In genomic region chr1:46183119-46183842, GRCh38 we compare ENCODE assay signal across 9 cellular contexts. TPM values are rescaled to one million over a fixed set of nuclear protein-coding genes. Genes with fewer than 3 reads are reported as not detected.
DNase-seq lines count a peak whose midpoint lies in the region; ATAC-seq and TF ChIP-seq lines count a peak whose summit lies in the region.
"Had no signal": no experiment of that assay in that cellular context is flagged by ENCODE, and none has a peak within 500 bp of the region (broad histone marks: within the 10 kb centered on the region; RNA-seq: fewer than 3 reads in every experiment).

No MANE protein-coding gene starts in this region.

- H3K4me3 ChIP-seq in tibial nerve, result no peak overlapping the region
- no peak overlapping the region for H3K4me3 ChIP-seq in CD8-positive, alpha-beta T cell (ENCODE audit: low read depth, low read length)

- no peak overlapping the region for H3K4me3 Mint-ChIP-seq in brain
- H3K4me3 Mint-ChIP-seq in CD8-positive, alpha-beta T cell, result no peak overlapping the region
- H3K4me3 Mint-ChIP-seq: activated naive CD8-positive, alpha-beta T cell had no signal

- WGBS in tibial nerve, 2 donors, result 34 to 44% methylated on average over 5 to 7 of the region's 7 CpGs

- peaks cover 0 to 16% (median 6%) of the 10 kb centered on the region in 3 donors for H3K36me3 ChIP-seq in tibial nerve
- no peaks in the 10 kb centered on the region for H3K36me3 ChIP-seq in CD8-positive, alpha-beta T cell (ENCODE audit: insufficient read depth, low read length)

- TF ChIP-seq POLR2A in tibial nerve (IDR thresholded peaks at IDR 0.05), result no peak

- POLR2A ChIA-PET in CD8-positive, alpha-beta T cell (lab: Charles Lee), result interaction anchor here (0.6 kb wide), 1 partner anchor 189 kb away, joined by 3 read pairs; no protein-coding TSS in a partner anchor

- peak overlapping the region in 3 of 4 donors; percentile 65 to 70 (median 70) for H3K27ac ChIP-seq in tibial nerve
- H3K27ac ChIP-seq in CD8-positive, alpha-beta T cell (ENCODE audit: low read depth, low read length), result no peak overlapping the region

- peaks cover 21% of the 10 kb centered on the region for H3K4me1 Mint-ChIP-seq in brain
- peaks cover 15% of the 10 kb centered on the region for H3K4me1 Mint-ChIP-seq in CD8-positive, alpha-beta T cell (ENCODE audit: low read depth)

- CTCF ChIA-PET in CD8-positive, alpha-beta T cell (lab: Charles Lee), result interaction anchor here (10.9 kb wide), 1 partner anchor 146 kb away, joined by 207 read pairs; no protein-coding TSS in a partner anchor

- TF ChIP-seq EP300 in tibial nerve (IDR thresholded peaks at IDR 0.05), result peak in 1 of 2 donors; percentile 9

- peak overlapping the region in 4 of 5 experiments; percentile 22 to 85 (median 64) for H3K27ac Mint-ChIP-seq in brain
- H3K27ac Mint-ChIP-seq in CD8-positive, alpha-beta T cell, result no peak overlapping the region

- DNase-seq in AG20443 (ENCODE audit: low spot score) (peak; percentile 89), NCI-H1105 (lab: John Stamatoyannopoulos, UW) (peak; percentile 93), kidney glomerular epithelial cell (lab: John Stamatoyannopoulos, UW) (peak; percentile 98), tibial nerve (ENCODE audit: low spot score in 2 of 2) (no peak), NCI-H1048 (lab: John Stamatoyannopoulos, UW) (no peak)
- no peak for DNase-seq in CD8-positive, alpha-beta T cell

- intact Hi-C loops in CD8-positive, alpha-beta T cell (cut with DNase I, micrococcal nuclease), result no loop called here

- no peaks in the 10 kb centered on the region for H3K36me3 Mint-ChIP-seq in brain
- peaks cover 13% of the 10 kb centered on the region for H3K36me3 Mint-ChIP-seq in CD8-positive, alpha-beta T cell

- no peaks in the 10 kb centered on the region for H3K9me3 Mint-ChIP-seq in brain
- no peaks in the 10 kb centered on the region for H3K9me3 Mint-ChIP-seq in CD8-positive, alpha-beta T cell

- H3K27me3 ChIP-seq in tibial nerve, result no peaks in the 10 kb centered on the region
- no peaks in the 10 kb centered on the region for H3K27me3 ChIP-seq in CD8-positive, alpha-beta T cell (ENCODE audit: insufficient read depth, low read length)

- TF ChIP-seq CTCF in brain (conservative IDR thresholded peaks at IDR 0.05), result no peak
- no peak for TF ChIP-seq CTCF in tibial nerve (IDR thresholded peaks at IDR 0.05)
- TF ChIP-seq CTCF in CD8-positive, alpha-beta T cell (IDR thresholded peaks at IDR 0.05), result no peak

- ATAC-seq in HG03097 (IDR thresholded peaks at IDR 0.05; ENCODE audit: low FRiP score, unreplicated experiment), result no peak
- no peak for ATAC-seq in CD8-positive, alpha-beta T cell

- H3K9me3 ChIP-seq in tibial nerve, result no peaks in the 10 kb centered on the region
- H3K9me3 ChIP-seq in CD8-positive, alpha-beta T cell (ENCODE audit: low read length), result no peaks in the 10 kb centered on the region

- peaks cover 0 to 32% (median 5%) of the 10 kb centered on the region in 4 donors for H3K4me1 ChIP-seq in tibial nerve
- H3K4me1 ChIP-seq in CD8-positive, alpha-beta T cell (ENCODE audit: insufficient read depth, low read length), result peaks cover 10% of the 10 kb centered on the region

- H3K27me3 Mint-ChIP-seq in brain, result no peaks in the 10 kb centered on the region
- H3K27me3 Mint-ChIP-seq in CD8-positive, alpha-beta T cell (ENCODE audit: low read depth), result no peaks in the 10 kb centered on the region
- H3K27me3 Mint-ChIP-seq: activated naive CD8-positive, alpha-beta T cell had no signal

RNA-seq across cellular contexts. Expression of gene P3R3URF, which starts 7.0 kb away (rescaled TPM):
- not detected for polyA plus RNA-seq in brain (ENCODE audit: insufficient read depth, low read depth, low replicate concordance)
- total RNA-seq in tibial nerve, result not detected
- not detected for total RNA-seq in CD8-positive, alpha-beta T cell

RNA-seq across cellular contexts. Expression of gene TSPAN1, which starts 8.4 kb away (rescaled TPM):
- polyA plus RNA-seq in brain (ENCODE audit: insufficient read depth, low read depth, low replicate concordance), result 9.4 TPM
- 1 to 10 TPM; 3.0 to 8.6 (median 5.6) TPM for total RNA-seq in tibial nerve
- total RNA-seq in CD8-positive, alpha-beta T cell, result not detected

RNA-seq across cellular contexts. Expression of gene POMGNT1, which starts 15.0 kb away (rescaled TPM):
- 92.9 TPM for polyA plus RNA-seq in brain (ENCODE audit: insufficient read depth, low read depth, low replicate concordance)
- total RNA-seq in tibial nerve, result 10 to 100 TPM; 53.8 to 71.5 (median 62.8) TPM
- 10 to 100 TPM; 20.3 to 23.4 TPM for total RNA-seq in CD8-positive, alpha-beta T cell

RNA-seq across cellular contexts. Expression of gene LURAP1, which starts 19.9 kb away (rescaled TPM):
- polyA plus RNA-seq in brain (ENCODE audit: insufficient read depth, low read depth, low replicate concordance), result 2.6 TPM
- 10 to 100 TPM; 19.0 to 26.1 (median 23.8) TPM for total RNA-seq in tibial nerve
- not detected for total RNA-seq in CD8-positive, alpha-beta T cell

RNA-seq across cellular contexts. Expression of gene PIK3R3, which starts 50.9 kb away (rescaled TPM):
- 43.0 TPM for polyA plus RNA-seq in brain (ENCODE audit: insufficient read depth, low read depth, low replicate concordance)
- total RNA-seq in tibial nerve, result 10 to 100 TPM; 13.2 to 32.1 (median 23.2) TPM
- total RNA-seq in CD8-positive, alpha-beta T cell, result under 1 TPM; 0.71 to 0.94 TPM

Comparison
In these comparisons a context has a peak if more than half of its experiments do, and no peak if none do; other contexts are left out.
1. DNase-seq: peak in AG20443 (single experiment), NCI-H1105 (single experiment) and kidney glomerular epithelial cell (single experiment); none in tibial nerve (0 of 2), CD8-positive, alpha-beta T cell (0 of 7) and NCI-H1048 (single experiment).